In the genomic region with DNA sequence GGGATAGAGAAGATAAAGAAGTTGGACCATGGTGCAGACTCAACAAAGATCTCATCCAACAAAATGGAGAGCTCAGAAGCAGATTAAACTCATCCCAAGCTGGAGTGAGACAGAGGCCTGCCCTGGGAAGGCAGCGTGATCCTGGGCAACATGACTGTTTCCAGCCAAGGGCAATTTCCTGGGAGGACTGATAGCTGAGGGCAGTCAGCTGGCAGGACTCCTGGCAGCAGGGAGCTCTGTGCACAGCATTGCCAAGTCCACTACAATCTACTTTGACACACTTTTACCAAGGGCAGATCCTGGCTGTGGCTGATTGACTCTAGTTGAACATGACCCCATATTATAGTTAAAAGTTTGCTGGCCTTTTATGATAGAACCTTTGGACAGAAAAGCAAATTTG, we compare ENCODE assay signal across 2 cellular contexts.
TF ChIP-seq lines count a peak whose summit lies in the region.

No MANE protein-coding gene starts in this region.

TF ChIP-seq in liver, 16 proteins besides CTCF, POLR2A, EP300 and RAD21:
- TF ChIP-seq, protein P1, sequence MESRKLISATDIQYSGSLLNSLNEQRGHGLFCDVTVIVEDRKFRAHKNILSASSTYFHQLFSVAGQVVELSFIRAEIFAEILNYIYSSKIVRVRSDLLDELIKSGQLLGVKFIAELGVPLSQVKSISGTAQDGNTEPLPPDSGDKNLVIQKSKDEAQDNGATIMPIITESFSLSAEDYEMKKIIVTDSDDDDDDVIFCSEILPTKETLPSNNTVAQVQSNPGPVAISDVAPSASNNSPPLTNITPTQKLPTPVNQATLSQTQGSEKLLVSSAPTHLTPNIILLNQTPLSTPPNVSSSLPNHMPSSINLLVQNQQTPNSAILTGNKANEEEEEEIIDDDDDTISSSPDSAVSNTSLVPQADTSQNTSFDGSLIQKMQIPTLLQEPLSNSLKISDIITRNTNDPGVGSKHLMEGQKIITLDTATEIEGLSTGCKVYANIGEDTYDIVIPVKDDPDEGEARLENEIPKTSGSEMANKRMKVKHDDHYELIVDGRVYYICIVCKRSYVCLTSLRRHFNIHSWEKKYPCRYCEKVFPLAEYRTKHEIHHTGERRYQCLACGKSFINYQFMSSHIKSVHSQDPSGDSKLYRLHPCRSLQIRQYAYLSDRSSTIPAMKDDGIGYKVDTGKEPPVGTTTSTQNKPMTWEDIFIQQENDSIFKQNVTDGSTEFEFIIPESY (IDR thresholded peaks at IDR 0.05): no peak
- TF ChIP-seq, protein P2, sequence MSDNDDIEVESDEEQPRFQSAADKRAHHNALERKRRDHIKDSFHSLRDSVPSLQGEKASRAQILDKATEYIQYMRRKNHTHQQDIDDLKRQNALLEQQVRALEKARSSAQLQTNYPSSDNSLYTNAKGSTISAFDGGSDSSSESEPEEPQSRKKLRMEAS (IDR thresholded peaks at IDR 0.05): peak; percentile 30
- TF ChIP-seq RXRA (IDR thresholded peaks at IDR 0.05) (peak; percentile 10 to 47), HNF4A (conservative IDR thresholded peaks at IDR 0.05) (peak; percentile 33 to 49)

TF ChIP-seq in HepG2, 621 proteins besides CTCF, POLR2A, EP300 and RAD21:
- TF ChIP-seq, protein P3, sequence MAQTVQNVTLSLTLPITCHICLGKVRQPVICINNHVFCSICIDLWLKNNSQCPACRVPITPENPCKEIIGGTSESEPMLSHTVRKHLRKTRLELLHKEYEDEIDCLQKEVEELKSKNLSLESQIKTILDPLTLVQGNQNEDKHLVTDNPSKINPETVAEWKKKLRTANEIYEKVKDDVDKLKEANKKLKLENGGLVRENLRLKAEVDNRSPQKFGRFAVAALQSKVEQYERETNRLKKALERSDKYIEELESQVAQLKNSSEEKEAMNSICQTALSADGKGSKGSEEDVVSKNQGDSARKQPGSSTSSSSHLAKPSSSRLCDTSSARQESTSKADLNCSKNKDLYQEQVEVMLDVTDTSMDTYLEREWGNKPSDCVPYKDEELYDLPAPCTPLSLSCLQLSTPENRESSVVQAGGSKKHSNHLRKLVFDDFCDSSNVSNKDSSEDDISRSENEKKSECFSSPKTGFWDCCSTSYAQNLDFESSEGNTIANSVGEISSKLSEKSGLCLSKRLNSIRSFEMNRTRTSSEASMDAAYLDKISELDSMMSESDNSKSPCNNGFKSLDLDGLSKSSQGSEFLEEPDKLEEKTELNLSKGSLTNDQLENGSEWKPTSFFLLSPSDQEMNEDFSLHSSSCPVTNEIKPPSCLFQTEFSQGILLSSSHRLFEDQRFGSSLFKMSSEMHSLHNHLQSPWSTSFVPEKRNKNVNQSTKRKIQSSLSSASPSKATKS (CRISPR knock-in tag; IDR thresholded peaks at IDR 0.05): no peak
- TF ChIP-seq ZNF777 (CRISPR knock-in tag; IDR thresholded peaks at IDR 0.05) (no peak), SMAD1 (CRISPR knock-in tag; IDR thresholded peaks at IDR 0.05; ENCODE audit: borderline replicate concordance, low read depth) (no peak), ZNF24 (IDR thresholded peaks at IDR 0.05) (no peak), MEIS1 (CRISPR knock-in tag; IDR thresholded peaks at IDR 0.05; ENCODE audit: borderline replicate concordance) (no peak), NFATC3 (CRISPR knock-in tag; IDR thresholded peaks at IDR 0.05) (no peak), NR3C1 (CRISPR knock-in tag; IDR thresholded peaks at IDR 0.05) (no peak), ZNF484 (CRISPR knock-in tag; IDR thresholded peaks at IDR 0.05; ENCODE audit: borderline replicate concordance, low read depth) (no peak), CC2D1A (CRISPR knock-in tag; IDR thresholded peaks at IDR 0.05) (no peak), ZNF7 (CRISPR knock-in tag; IDR thresholded peaks at IDR 0.05) (no peak), PAX8 (CRISPR knock-in tag; IDR thresholded peaks at IDR 0.05; ENCODE audit: borderline replicate concordance) (no peak), MTA3 (CRISPR knock-in tag; IDR thresholded peaks at IDR 0.05) (no peak)
- TF ChIP-seq, protein P4, sequence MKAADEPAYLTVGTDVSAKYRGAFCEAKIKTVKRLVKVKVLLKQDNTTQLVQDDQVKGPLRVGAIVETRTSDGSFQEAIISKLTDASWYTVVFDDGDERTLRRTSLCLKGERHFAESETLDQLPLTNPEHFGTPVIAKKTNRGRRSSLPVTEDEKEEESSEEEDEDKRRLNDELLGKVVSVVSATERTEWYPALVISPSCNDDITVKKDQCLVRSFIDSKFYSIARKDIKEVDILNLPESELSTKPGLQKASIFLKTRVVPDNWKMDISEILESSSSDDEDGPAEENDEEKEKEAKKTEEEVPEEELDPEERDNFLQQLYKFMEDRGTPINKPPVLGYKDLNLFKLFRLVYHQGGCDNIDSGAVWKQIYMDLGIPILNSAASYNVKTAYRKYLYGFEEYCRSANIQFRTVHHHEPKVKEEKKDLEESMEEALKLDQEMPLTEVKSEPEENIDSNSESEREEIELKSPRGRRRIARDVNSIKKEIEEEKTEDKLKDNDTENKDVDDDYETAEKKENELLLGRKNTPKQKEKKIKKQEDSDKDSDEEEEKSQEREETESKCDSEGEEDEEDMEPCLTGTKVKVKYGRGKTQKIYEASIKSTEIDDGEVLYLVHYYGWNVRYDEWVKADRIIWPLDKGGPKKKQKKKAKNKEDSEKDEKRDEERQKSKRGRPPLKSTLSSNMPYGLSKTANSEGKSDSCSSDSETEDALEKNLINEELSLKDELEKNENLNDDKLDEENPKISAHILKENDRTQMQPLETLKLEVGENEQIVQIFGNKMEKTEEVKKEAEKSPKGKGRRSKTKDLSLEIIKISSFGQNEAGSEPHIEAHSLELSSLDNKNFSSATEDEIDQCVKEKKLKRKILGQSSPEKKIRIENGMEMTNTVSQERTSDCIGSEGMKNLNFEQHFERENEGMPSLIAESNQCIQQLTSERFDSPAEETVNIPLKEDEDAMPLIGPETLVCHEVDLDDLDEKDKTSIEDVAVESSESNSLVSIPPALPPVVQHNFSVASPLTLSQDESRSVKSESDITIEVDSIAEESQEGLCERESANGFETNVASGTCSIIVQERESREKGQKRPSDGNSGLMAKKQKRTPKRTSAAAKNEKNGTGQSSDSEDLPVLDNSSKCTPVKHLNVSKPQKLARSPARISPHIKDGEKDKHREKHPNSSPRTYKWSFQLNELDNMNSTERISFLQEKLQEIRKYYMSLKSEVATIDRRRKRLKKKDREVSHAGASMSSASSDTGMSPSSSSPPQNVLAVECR (CRISPR knock-in tag; IDR thresholded peaks at IDR 0.05; ENCODE audit: borderline replicate concordance): no peak
- TF ChIP-seq, protein P5, sequence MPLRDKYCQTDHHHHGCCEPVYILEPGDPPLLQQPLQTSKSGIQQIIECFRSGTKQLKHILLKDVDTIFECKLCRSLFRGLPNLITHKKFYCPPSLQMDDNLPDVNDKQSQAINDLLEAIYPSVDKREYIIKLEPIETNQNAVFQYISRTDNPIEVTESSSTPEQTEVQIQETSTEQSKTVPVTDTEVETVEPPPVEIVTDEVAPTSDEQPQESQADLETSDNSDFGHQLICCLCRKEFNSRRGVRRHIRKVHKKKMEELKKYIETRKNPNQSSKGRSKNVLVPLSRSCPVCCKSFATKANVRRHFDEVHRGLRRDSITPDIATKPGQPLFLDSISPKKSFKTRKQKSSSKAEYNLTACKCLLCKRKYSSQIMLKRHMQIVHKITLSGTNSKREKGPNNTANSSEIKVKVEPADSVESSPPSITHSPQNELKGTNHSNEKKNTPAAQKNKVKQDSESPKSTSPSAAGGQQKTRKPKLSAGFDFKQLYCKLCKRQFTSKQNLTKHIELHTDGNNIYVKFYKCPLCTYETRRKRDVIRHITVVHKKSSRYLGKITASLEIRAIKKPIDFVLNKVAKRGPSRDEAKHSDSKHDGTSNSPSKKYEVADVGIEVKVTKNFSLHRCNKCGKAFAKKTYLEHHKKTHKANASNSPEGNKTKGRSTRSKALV (CRISPR knock-in tag; IDR thresholded peaks at IDR 0.05): no peak
